In genomic region chr4:120156115-120156718, GRCh38 we compare ENCODE assay signal across 8 cellular contexts.
DNase-seq lines count a peak whose midpoint lies in the region; ATAC-seq, FAIRE-seq and TF ChIP-seq lines count a peak whose summit lies in the region.

No MANE protein-coding gene starts in this region.

- H3K27me3 ChIP-seq in brain microvascular endothelial cell (replicated peaks): no peaks in the 10 kb centered on the region
- H3K27me3 ChIP-seq in upper lobe of right lung: no peaks in the 10 kb centered on the region

- in situ Hi-C loops in brain microvascular endothelial cell (cut with HindIII; ENCODE audit: low pct_ligation_motif_present, low sequenced_read_pairs): no loop called here

- no peaks in the 10 kb centered on the region for H3K36me3 ChIP-seq in brain microvascular endothelial cell (replicated peaks)
- H3K36me3 ChIP-seq in upper lobe of right lung: no peaks in the 10 kb centered on the region

- TF ChIP-seq CTCF in D721Med (IDR thresholded peaks at IDR 0.05; ENCODE audit: insufficient read depth, missing control alignments) (peak; percentile 84), brain microvascular endothelial cell (IDR thresholded peaks at IDR 0.05; ENCODE audit: low read depth, low read length, missing control alignments) (peak; percentile 36), upper lobe of right lung (IDR thresholded peaks at IDR 0.05) (peak; percentile 78)

- ATAC-seq in GM18858 (IDR thresholded peaks at IDR 0.05; ENCODE audit: unreplicated experiment): peak; percentile 83
- peak; percentile 81 for ATAC-seq in HG03342 (IDR thresholded peaks at IDR 0.05; ENCODE audit: unreplicated experiment)
- ATAC-seq in left lobe of liver: peak; percentile 85
- peak; percentile 73 for ATAC-seq in upper lobe of right lung
- no peak for ATAC-seq in sciatic nerve

- no peak overlapping the region for H3K4me3 ChIP-seq in brain microvascular endothelial cell (ENCODE audit: low read depth, low read length)
- H3K4me3 ChIP-seq in upper lobe of right lung: no peak overlapping the region

- H3K4me1 ChIP-seq in upper lobe of right lung: no peaks in the 10 kb centered on the region

- H3K27ac ChIP-seq in brain microvascular endothelial cell: no peak overlapping the region
- H3K27ac ChIP-seq in upper lobe of right lung: no peak overlapping the region

- DNase-seq in D721Med (ENCODE audit: insufficient read length, low spot score) (no peak), NCI-H748 (lab: John Stamatoyannopoulos, UW; ENCODE audit: unreplicated experiment) (peak; percentile 59), brain microvascular endothelial cell (peak; percentile 38), left lobe of liver (ENCODE audit: low spot score) (no peak), upper lobe of right lung (no peak), sciatic nerve (ENCODE audit: low spot score) (no peak)

- intact Hi-C loops in upper lobe of right lung (cut with DNase I): no loop called here
- intact Hi-C loops in sciatic nerve (cut with DNase I): no loop called here

- peak; percentile 94 for FAIRE-seq in D721Med (lab: Jason Lieb, UNC)

- no peaks in the 10 kb centered on the region for H3K9me3 ChIP-seq in upper lobe of right lung

Comparison
In these comparisons a context has a peak if more than half of its experiments do, and no peak if none do; other contexts are left out.
1. DNase-seq: peak in NCI-H748 (single experiment) and brain microvascular endothelial cell (single experiment); none in D721Med (single experiment), left lobe of liver (single experiment), upper lobe of right lung (single experiment) and sciatic nerve (single experiment).
2. Peak in every context shown above with its lines, with median percentiles within 50 percentile points of each other: CTCF ChIP-seq.